Comparison of ENCODE assay signal across 10 cellular contexts in genomic region chr20:4563534-4563933, GRCh38.
DNase-seq lines count a peak whose midpoint lies in the region; ATAC-seq and TF ChIP-seq lines count a peak whose summit lies in the region.
"Had no signal": no experiment of that assay in that cellular context is flagged by ENCODE, and none has a peak within 500 bp of the region (broad histone marks: within the 10 kb centered on the region; RNA-seq: fewer than 3 reads in every experiment).

No MANE protein-coding gene starts in this region.

- no peak for TF ChIP-seq POLR2A in heart left ventricle (IDR thresholded peaks at IDR 0.05)

- CTCF ChIA-PET in RWPE1 (lab: Yijun Ruan, JAX), result no interaction called here

- no peak overlapping the region for H3K4me3 Mint-ChIP-seq in activated CD4-positive, alpha-beta T cell treated with anti-CD3 and anti-CD28 coated beads, Interleukin-2, amount 10 ng/mL, durations not matched to agents 24 days and 14 days
- H3K4me3 Mint-ChIP-seq: B cell had no signal

- peaks cover 0 to 19% (median 0%) of the 10 kb centered on the region in 12 donors for H3K9me3 ChIP-seq in heart left ventricle

- peak; percentile 69 for DNase-seq in activated CD4-positive, alpha-beta T cell treated with anti-CD3 and anti-CD28 coated beads, Interleukin-2, amount 10 ng/mL, durations not matched to agents 24 days and 14 days
- no peak for DNase-seq in activated CD4-positive, alpha-beta T cell treated with anti-CD3 and anti-CD28 coated beads for 1 hour
- DNase-seq in RWPE1 (ENCODE audit: low spot score), result peak; percentile 55
- peak; percentile 88 for DNase-seq in epithelial cell of esophagus (ENCODE audit: low read depth)
- DNase-seq in retinal pigment epithelial cell (ENCODE audit: low read depth), result no peak
- no peak for DNase-seq in putamen (ENCODE audit: low spot score)
- no peak for DNase-seq in heart left ventricle
- DNase-seq in central memory CD4-positive, alpha-beta T cell, result no peak
- DNase-seq: NCI-H1417 treated with DMSO at 0.1 percent for 48 hours had no signal

- H3K4me3 ChIP-seq in epithelial cell of esophagus (ENCODE audit: low read length) (no peak overlapping the region), retinal pigment epithelial cell (ENCODE audit: low read length) (no peak overlapping the region), heart left ventricle (no peak overlapping the region)

- no peaks in the 10 kb centered on the region for H3K36me3 ChIP-seq in heart left ventricle

- WGBS in heart left ventricle, 4 donors, result 5 to 18% (median 12%) methylated on average over 4 of the region's 4 CpGs

- no peaks in the 10 kb centered on the region for H3K27me3 ChIP-seq in heart left ventricle

- no peak for ATAC-seq in heart left ventricle

- TF ChIP-seq CTCF in RWPE1 (conservative IDR thresholded peaks at IDR 0.05; ENCODE audit: low read depth) (no peak), epithelial cell of esophagus (IDR thresholded peaks at IDR 0.05; ENCODE audit: insufficient read depth, low read depth, low read length, missing control alignments) (peak; percentile 50), retinal pigment epithelial cell (conservative IDR thresholded peaks at IDR 0.05; ENCODE audit: low read depth, low read length) (peak; percentile 45), heart left ventricle (IDR thresholded peaks at IDR 0.05) (no peak)

- POLR2A ChIA-PET in RWPE1 (lab: Yijun Ruan, JAX; ENCODE audit: low non-redundant PET), result no interaction called here

- no peaks in the 10 kb centered on the region for H3K4me1 Mint-ChIP-seq in activated CD4-positive, alpha-beta T cell treated with anti-CD3 and anti-CD28 coated beads, Interleukin-2, amount 10 ng/mL, durations not matched to agents 24 days and 14 days
- H3K4me1 Mint-ChIP-seq: B cell had no signal

- H3K9me3 Mint-ChIP-seq in activated CD4-positive, alpha-beta T cell treated with anti-CD3 and anti-CD28 coated beads, Interleukin-2, amount 10 ng/mL, durations not matched to agents 24 days and 14 days, result peaks cover 8% of the 10 kb centered on the region

- intact Hi-C loops in activated CD4-positive, alpha-beta T cell treated with anti-CD3 and anti-CD28 coated beads, Interleukin-2, amount 10 ng/mL, durations not matched to agents 24 days and 14 days (cut with micrococcal nuclease), result no loop called here
- intact Hi-C loops in heart left ventricle (cut with DNase I), result no loop called here

- H3K36me3 Mint-ChIP-seq in activated CD4-positive, alpha-beta T cell treated with anti-CD3 and anti-CD28 coated beads, Interleukin-2, amount 10 ng/mL, durations not matched to agents 24 days and 14 days (ENCODE audit: low read depth), result no peaks in the 10 kb centered on the region

- H3K27ac ChIP-seq in RWPE1 (no peak overlapping the region), heart left ventricle (no peak overlapping the region)

- no peak overlapping the region for H3K27ac Mint-ChIP-seq in activated CD4-positive, alpha-beta T cell treated with anti-CD3 and anti-CD28 coated beads, Interleukin-2, amount 10 ng/mL, durations not matched to agents 24 days and 14 days
- H3K27ac Mint-ChIP-seq: B cell had no signal

- H3K4me1 ChIP-seq in heart left ventricle, result no peaks in the 10 kb centered on the region

- peaks cover 27% of the 10 kb centered on the region for H3K27me3 Mint-ChIP-seq in activated CD4-positive, alpha-beta T cell treated with anti-CD3 and anti-CD28 coated beads, Interleukin-2, amount 10 ng/mL, durations not matched to agents 24 days and 14 days

Comparison
In these comparisons a context has a peak if more than half of its experiments do, and no peak if none do; other contexts are left out.
1. DNase-seq: peak in activated CD4-positive, alpha-beta T cell treated with anti-CD3 and anti-CD28 coated beads, Interleukin-2, amount 10 ng/mL, durations not matched to agents 24 days and 14 days (single experiment), RWPE1 (single experiment) and epithelial cell of esophagus (single experiment); none in activated CD4-positive, alpha-beta T cell treated with anti-CD3 and anti-CD28 coated beads for 1 hour (single experiment), retinal pigment epithelial cell (single experiment), putamen (single experiment), heart left ventricle (0 of 5) and central memory CD4-positive, alpha-beta T cell (single experiment).
2. CTCF ChIP-seq: peak in epithelial cell of esophagus (single experiment) and retinal pigment epithelial cell (single experiment); none in RWPE1 (single experiment) and heart left ventricle (0 of 12).